Comparison of ENCODE assay signal across 25 cellular contexts in the genomic region with DNA sequence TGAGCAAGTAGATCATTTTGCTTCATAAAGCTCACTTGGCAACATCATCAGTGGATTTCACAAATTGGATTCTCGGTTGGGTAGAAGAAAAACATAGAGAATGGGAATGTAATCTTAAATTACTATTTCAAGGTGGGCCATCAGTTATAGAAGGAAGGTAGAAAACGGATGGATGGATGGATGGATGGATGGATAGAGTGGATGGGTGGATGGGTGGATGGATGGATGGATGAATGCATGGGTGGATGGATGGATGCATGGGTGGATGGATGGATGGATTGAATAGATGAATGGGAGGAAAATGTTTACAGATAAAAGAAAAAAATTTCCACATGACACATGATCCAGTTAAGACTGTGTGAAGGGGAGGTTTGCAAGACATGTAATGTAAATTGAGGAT.
"Had no signal": no experiment of that assay in that cellular context is flagged by ENCODE, and none has a peak within 500 bp of the region (broad histone marks: within the 10 kb centered on the region; RNA-seq: fewer than 3 reads in every experiment).

No MANE protein-coding gene starts in this region.

- H3K4me3 ChIP-seq: colonic mucosa had no signal

- H3K4me1 ChIP-seq: colonic mucosa had no signal

- H3K27me3 ChIP-seq: colonic mucosa had no signal

- H3K9me3 ChIP-seq: colonic mucosa had no signal

- ATAC-seq: activated CD4-positive, CD25-positive, alpha-beta regulatory T cell treated with anti-CD3 and anti-CD28 coated beads, Interleukin-2, amount 50 U/mL, for 24 hours; activated CD8-positive, alpha-beta T cell treated with anti-CD3 and anti-CD28 coated beads for 36 hours; activated T-cell treated with anti-CD3 and anti-CD28 coated beads, Interleukin-2, amount 50 U/mL, for 4 hours; activated T-helper 17 cell treated with anti-CD3 and anti-CD28 coated beads, Interleukin-2, amount 50 U/mL, for 72 hours; T-helper 17 cell had no signal

- H3K27ac ChIP-seq: colonic mucosa, epithelial cell of prostate, VCaP had no signal

- DNase-seq: activated B cell treated with CpG ODN at 0.5 μM for 24 hours; activated CD4-positive, alpha-beta T cell treated with anti-CD3 and anti-CD28 coated beads for 48 hours; activated CD4-positive, alpha-beta T cell treated with anti-CD3 and anti-CD28 coated beads, Interleukin-2, amount 50 U/mL, for 1 hour; activated CD4-positive, alpha-beta T cell treated with anti-CD3 and anti-CD28 coated beads, Interleukin-2, amount 50 U/mL, for 48 hours; activated CD8-positive, alpha-beta memory T cell treated with anti-CD3 and anti-CD28 coated beads for 24 hours; activated CD8-positive, alpha-beta T cell treated with anti-CD3 and anti-CD28 coated beads for 36 hours; activated effector memory CD4-positive, alpha-beta T cell treated with Interleukin-2 at 50 U/mL for 16 hours; activated gamma-delta T cell treated with Interleukin-2 at 50 U/mL for 16 hours; activated naive CD4-positive, alpha-beta T cell treated with anti-CD3 and anti-CD28 coated beads, Interleukin-2, amount 50 U/mL, for 16 hours; activated naive CD4-positive, alpha-beta T cell treated with Interleukin-2 at 50 U/mL for 16 hours; activated T-cell treated with anti-CD3 and anti-CD28 coated beads, Interleukin-2, amount 50 U/mL, for 4 hours; amniotic stem cell; anterior cingulate cortex; caudate nucleus; colonic mucosa; effector CD8-positive, alpha-beta T cell; foreskin fibroblast; head of caudate nucleus; T-helper 1 cell; T-helper 17 cell; T1000 had no signal

- H3K36me3 ChIP-seq: colonic mucosa had no signal
